22 cellular contexts compared by ENCODE assay signal in the genomic region with DNA sequence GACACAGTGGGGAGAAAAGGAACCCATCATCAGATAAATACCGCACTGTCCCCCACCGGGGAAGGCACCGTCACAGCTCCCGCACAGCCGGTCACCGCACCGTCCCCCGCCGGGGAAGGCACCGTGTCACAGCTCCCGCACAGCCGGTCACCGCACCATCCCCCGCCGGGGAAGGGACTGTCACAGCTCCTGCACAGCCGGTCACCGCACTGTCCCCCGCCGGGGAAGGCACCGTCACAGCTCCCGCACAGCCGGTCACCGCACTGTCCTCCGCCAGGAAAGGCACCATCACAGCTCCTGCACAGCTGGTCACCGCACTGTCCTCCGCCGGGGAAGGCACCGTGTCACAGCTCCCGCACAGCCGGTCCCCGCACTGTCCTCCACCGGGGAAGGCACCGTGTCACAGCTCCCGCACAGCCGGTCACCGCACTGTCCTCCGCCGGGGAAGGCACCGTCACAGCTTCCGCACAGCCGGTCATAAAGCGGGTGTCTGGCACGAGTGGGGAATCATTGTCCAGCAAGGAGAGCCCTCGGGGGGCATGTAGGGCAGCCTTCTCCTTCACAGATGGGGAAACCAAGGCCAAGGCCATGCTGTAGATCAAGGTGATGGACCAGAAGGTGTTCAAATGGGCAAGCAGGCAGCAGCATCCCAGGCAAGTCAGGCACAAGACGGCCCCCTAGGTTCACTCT.
"Had no signal": no experiment of that assay in that cellular context is flagged by ENCODE, and none has a peak within 500 bp of the region (broad histone marks: within the 10 kb centered on the region; RNA-seq: fewer than 3 reads in every experiment).

No MANE protein-coding gene starts in this region.

- H3K4me1 Mint-ChIP-seq: stimulated activated effector memory CD8-positive, alpha-beta T cell treated with anti-CD3 and anti-CD28 coated beads, Interleukin-12 subunit alpha, Interleukin-12 subunit beta, amount 100 ng/mL, for 72 hours had no signal

- H3K4me3 Mint-ChIP-seq: naive thymus-derived CD4-positive, alpha-beta T cell; neural crest cell; stimulated activated effector memory CD8-positive, alpha-beta T cell treated with anti-CD3 and anti-CD28 coated beads, Interleukin-12 subunit alpha, Interleukin-12 subunit beta, amount 100 ng/mL, for 72 hours had no signal

- H3K9me3 Mint-ChIP-seq: stimulated activated effector memory CD8-positive, alpha-beta T cell treated with anti-CD3 and anti-CD28 coated beads, Interleukin-12 subunit alpha, Interleukin-12 subunit beta, amount 100 ng/mL, for 72 hours had no signal

- H3K36me3 Mint-ChIP-seq: stimulated activated effector memory CD8-positive, alpha-beta T cell treated with anti-CD3 and anti-CD28 coated beads, Interleukin-12 subunit alpha, Interleukin-12 subunit beta, amount 100 ng/mL, for 72 hours had no signal

- H3K4me1 ChIP-seq: heart left ventricle, pancreas, tibial artery, upper lobe of left lung, uterus had no signal

- H3K9me3 ChIP-seq: pancreas, uterus had no signal

- H3K4me3 ChIP-seq: dorsolateral prefrontal cortex, heart left ventricle, lung, pancreas, tibial artery, upper lobe of left lung, uterus had no signal

- DNase-seq: cortex of kidney; effector CD8-positive, alpha-beta T cell; heart left ventricle; hippocampal formation; kidney glomerular epithelial cell; mesendoderm; naive thymus-derived CD4-positive, alpha-beta T cell; nucleus accumbens; pancreas; right cardiac atrium; stimulated activated CD4-positive, alpha-beta T cell treated with anti-CD3 and anti-CD28 coated beads, Interleukin-4, amount 100 ng/mL, for 1 hour; stimulated activated CD8-positive, alpha-beta memory T cell treated with anti-CD3 and anti-CD28 coated beads, Interleukin-4, amount 100 ng/mL, for 48 hours; stimulated activated naive CD8-positive, alpha-beta T cell treated with anti-CD3 and anti-CD28 coated beads, Interleukin-15, Interleukin-2, amounts not matched to agents 100 U/mL and 50 U/mL, for 24 hours; uterus had no signal

- H3K27me3 ChIP-seq: pancreas, uterus had no signal

- H3K36me3 ChIP-seq: heart left ventricle, pancreas, tibial artery, upper lobe of left lung, uterus had no signal

- ATAC-seq: esophagus mucosa; heart left ventricle; naive thymus-derived CD4-positive, alpha-beta T cell; pancreas; right cardiac atrium; stimulated activated naive CD8-positive, alpha-beta T cell treated with anti-CD3 and anti-CD28 coated beads, Interleukin-15, Interleukin-2, amounts not matched to agents 100 U/mL and 50 U/mL, for 24 hours had no signal

- H3K27ac Mint-ChIP-seq: progenitor cell of endocrine pancreas; stimulated activated effector memory CD8-positive, alpha-beta T cell treated with anti-CD3 and anti-CD28 coated beads, Interleukin-12 subunit alpha, Interleukin-12 subunit beta, amount 100 ng/mL, for 72 hours had no signal

- H3K27ac ChIP-seq: dorsolateral prefrontal cortex, heart left ventricle, pancreas, tibial artery, upper lobe of left lung, uterus had no signal
